In the genomic region with DNA sequence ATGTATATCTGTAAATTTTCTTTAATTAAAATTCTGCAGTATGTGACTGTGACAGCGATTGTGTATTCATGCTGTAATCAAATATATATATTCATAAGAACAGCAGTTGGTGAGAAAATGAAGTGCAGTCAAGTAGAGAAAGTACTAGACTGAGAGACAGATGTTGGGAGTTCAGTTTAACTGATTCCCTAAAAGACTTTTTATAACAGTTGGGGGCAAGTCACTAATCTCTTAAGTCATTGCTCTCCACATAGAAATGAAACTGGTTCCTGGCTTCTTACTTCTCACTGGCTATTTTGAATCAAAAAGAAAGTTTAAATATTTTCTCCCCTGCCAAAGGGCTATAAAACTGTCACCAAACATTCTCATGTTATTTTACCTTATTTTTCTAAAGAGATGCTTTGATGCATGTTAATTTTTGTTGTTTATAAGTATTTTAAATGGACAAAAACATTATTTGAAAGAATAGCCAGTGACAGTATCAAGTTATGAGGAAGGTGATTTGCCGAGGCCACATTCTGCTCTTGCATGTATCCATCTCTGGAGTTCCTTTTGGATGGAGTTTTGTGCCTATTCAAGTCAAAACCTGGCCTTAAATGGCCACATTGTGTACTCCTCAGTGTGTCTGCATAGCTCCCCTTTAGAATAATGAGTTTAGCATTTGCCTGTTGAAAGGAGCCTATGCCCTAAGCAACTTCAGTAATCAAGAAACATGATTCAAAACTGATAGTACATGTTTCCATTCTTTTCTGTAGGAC, we compare ENCODE assay signal across 12 cellular contexts.
"Had no signal": no experiment of that assay in that cellular context is flagged by ENCODE, and none has a peak within 500 bp of the region (broad histone marks: within the 10 kb centered on the region; RNA-seq: fewer than 3 reads in every experiment).

No MANE protein-coding gene starts in this region.

- H3K4me1 ChIP-seq: left ventricle myocardium inferior, parathyroid adenoma had no signal

- H3K9ac ChIP-seq: parathyroid adenoma had no signal

- H3K27ac ChIP-seq: coronary artery, left ventricle myocardium inferior, parathyroid adenoma, WERI-Rb-1 had no signal

- DNase-seq: activated CD4-positive, alpha-beta T cell treated with anti-CD3 and anti-CD28 coated beads for 4 hours; activated CD8-positive, alpha-beta T cell treated with anti-CD3 and anti-CD28 coated beads, Interleukin-2, amount 10 ng/mL, durations not matched to agents 7 days and 5 days; activated naive CD4-positive, alpha-beta T cell treated with Interleukin-2 at 50 U/mL for 16 hours; effector CD8-positive, alpha-beta T cell; kidney; left ventricle myocardium inferior; mesenchymal stem cell; retina; stimulated activated CD4-positive, alpha-beta T cell treated with anti-CD3 and anti-CD28 coated beads, Interleukin-4, amount 100 ng/mL, for 24 hours; WERI-Rb-1 had no signal

- H3K4me3 ChIP-seq: coronary artery, left ventricle myocardium inferior had no signal

- H3K9me3 ChIP-seq: left ventricle myocardium inferior had no signal

- ATAC-seq: activated CD8-positive, alpha-beta T cell treated with anti-CD3 and anti-CD28 coated beads, Interleukin-2, amount 10 ng/mL, durations not matched to agents 7 days and 5 days had no signal

- H3K79me2 ChIP-seq: parathyroid adenoma had no signal

- H2AFZ ChIP-seq: parathyroid adenoma had no signal
